1 cellular context compared by ENCODE assay signal in the genomic region with DNA sequence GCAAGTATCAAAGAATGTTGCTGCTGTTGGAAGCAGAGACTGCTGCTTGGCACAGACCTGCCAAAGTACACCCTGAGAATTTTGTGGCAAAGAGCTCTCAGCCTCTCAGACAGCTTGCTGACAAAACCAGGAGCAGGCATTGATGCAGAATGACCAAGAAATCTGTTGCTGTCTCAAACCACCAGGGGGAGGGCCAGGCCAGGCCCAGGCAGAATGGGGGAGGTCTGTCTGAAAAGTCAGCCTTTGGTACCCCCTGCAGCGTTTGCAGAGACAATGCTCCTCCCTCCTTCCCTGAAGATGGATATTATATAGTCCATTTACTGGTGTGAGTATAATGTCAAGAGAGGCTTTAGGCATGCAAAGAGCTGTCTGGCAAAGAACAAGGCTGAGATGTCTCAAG.
TF ChIP-seq lines count a peak whose summit lies in the region.

No MANE protein-coding gene starts in this region.

TF ChIP-seq in WTC11, 78 proteins besides CTCF, POLR2A, EP300 and RAD21 (continued from another document):
- TF ChIP-seq CREM (CRISPR knock-in tag; IDR thresholded peaks at IDR 0.05) = no peak
- TF ChIP-seq NR3C1 (CRISPR knock-in tag; conservative IDR thresholded peaks at IDR 0.05; ENCODE audit: low read depth) = no peak
- TF ChIP-seq NFYB (CRISPR knock-in tag; conservative IDR thresholded peaks at IDR 0.05; ENCODE audit: low read depth) = no peak
- TF ChIP-seq, protein P1, sequence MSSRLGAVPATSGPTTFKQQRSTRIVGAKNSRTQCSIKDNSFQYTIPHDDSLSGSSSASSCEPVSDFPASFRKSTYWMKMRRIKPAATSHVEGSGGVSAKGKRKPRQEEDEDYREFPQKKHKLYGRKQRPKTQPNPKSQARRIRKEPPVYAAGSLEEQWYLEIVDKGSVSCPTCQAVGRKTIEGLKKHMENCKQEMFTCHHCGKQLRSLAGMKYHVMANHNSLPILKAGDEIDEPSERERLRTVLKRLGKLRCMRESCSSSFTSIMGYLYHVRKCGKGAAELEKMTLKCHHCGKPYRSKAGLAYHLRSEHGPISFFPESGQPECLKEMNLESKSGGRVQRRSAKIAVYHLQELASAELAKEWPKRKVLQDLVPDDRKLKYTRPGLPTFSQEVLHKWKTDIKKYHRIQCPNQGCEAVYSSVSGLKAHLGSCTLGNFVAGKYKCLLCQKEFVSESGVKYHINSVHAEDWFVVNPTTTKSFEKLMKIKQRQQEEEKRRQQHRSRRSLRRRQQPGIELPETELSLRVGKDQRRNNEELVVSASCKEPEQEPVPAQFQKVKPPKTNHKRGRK (CRISPR knock-in tag; IDR thresholded peaks at IDR 0.05; ENCODE audit: borderline replicate concordance) = no peak
- no peak for TF ChIP-seq SMAD3 (CRISPR knock-in tag; IDR thresholded peaks at IDR 0.05; ENCODE audit: borderline replicate concordance)
- no peak for TF ChIP-seq SMAD4 (CRISPR knock-in tag; IDR thresholded peaks at IDR 0.05)
- TF ChIP-seq CREB1 (CRISPR knock-in tag; IDR thresholded peaks at IDR 0.05) = no peak
- no peak for TF ChIP-seq NR1H2 (CRISPR knock-in tag; IDR thresholded peaks at IDR 0.05)
TF ChIP-seq in WTC11: peak in this region for 0.
